Comparison of ENCODE assay signal across 9 cellular contexts in genomic region chr16:70430667-70431536, GRCh38. TPM values are rescaled to one million over a fixed set of nuclear protein-coding genes. Genes with fewer than 3 reads are reported as not detected.
DNase-seq lines count a peak whose midpoint lies in the region; ATAC-seq and TF ChIP-seq lines count a peak whose summit lies in the region.
"Had no signal": no experiment of that assay in that cellular context is flagged by ENCODE, and none has a peak within 500 bp of the region (broad histone marks: within the 10 kb centered on the region; RNA-seq: fewer than 3 reads in every experiment).

No MANE protein-coding gene starts in this region.

- H3K9me3 ChIP-seq in PC-9 (ENCODE audit: insufficient read depth, low read depth) (no peaks in the 10 kb centered on the region), left lung (no peaks in the 10 kb centered on the region), subcutaneous abdominal adipose tissue (ENCODE audit: control insufficient read depth in 5 of 5, low read length in 5 of 5) (no peaks in the 10 kb centered on the region)
- H3K9me3 ChIP-seq: adrenal gland had no signal

- H3K27me3 ChIP-seq in PC-9 (ENCODE audit: insufficient read depth, low read depth) (no peaks in the 10 kb centered on the region), left lung (no peaks in the 10 kb centered on the region), subcutaneous abdominal adipose tissue (ENCODE audit: control insufficient read depth in 5 of 5, insufficient read depth in 4 of 5, low read length in 5 of 5) (no peaks in the 10 kb centered on the region)
- H3K27me3 ChIP-seq: adrenal gland had no signal

- intact Hi-C loops in PC-9 (cut with micrococcal nuclease; ENCODE audit: unreplicated experiment) (no loop called here), left lung (cut with DNase I) (no loop called here)

- H3K4me1 ChIP-seq in PC-9 (replicated peaks; ENCODE audit: insufficient read depth) (peaks cover 44% of the 10 kb centered on the region), left lung (peaks cover 63 to 99% of the 10 kb centered on the region in 2 donors), subcutaneous abdominal adipose tissue (ENCODE audit: control insufficient read depth in 5 of 5, insufficient read depth in 5 of 5, low read length in 5 of 5) (peaks cover 35 to 74% (median 70%) of the 10 kb centered on the region in 5 donors)

- H3K27ac Mint-ChIP-seq in HFFc6 = no peak overlapping the region; the same call in 1 of the 2 replicates

- peak overlapping the region in 2 of 5 donors; percentile 26 to 51 for H3K9ac ChIP-seq in subcutaneous abdominal adipose tissue (ENCODE audit: low read length in 5 of 5)

- H3K79me2 ChIP-seq in PC-9 (ENCODE audit: low read depth) = no peaks in the 10 kb centered on the region

- H2AFZ ChIP-seq in PC-9 = no peak overlapping the region; the same call in 1 of the 2 replicates

- H4K20me1 ChIP-seq in PC-9 (ENCODE audit: insufficient read depth) = no peaks in the 10 kb centered on the region

- DNase-seq in PC-9 (peak; percentile 33 to 65), left lung (peak in 1 of 2 donors; percentile 51), SK-N-DZ (ENCODE audit: low spot score) (no peak), HFFc6 (no peak)
- peak; percentile 62 for DNase-seq in activated naive CD4-positive, alpha-beta T cell treated with anti-CD3 and anti-CD28 coated beads, Interleukin-2, amount 50 U/mL, for 16 hours

- BruUV-seq in PC-9 (replicated peaks; lab: Mats Ljungman, UMichigan) = no TSS peak

- H3K27ac ChIP-seq in PC-9 (peak overlapping the region; percentile 34; the same call in 1 of the 2 replicates), left lung (peak overlapping the region; percentile 91 to 95), subcutaneous abdominal adipose tissue (ENCODE audit: low read depth, low read length) (peak overlapping the region; percentile 85)

- peak overlapping the region; percentile 53 for H3K4me2 ChIP-seq in PC-9

- H3K4me3 ChIP-seq in PC-9 = no peak overlapping the region
- H3K4me3 ChIP-seq in left lung = no peak overlapping the region
- H3K4me3 ChIP-seq in subcutaneous abdominal adipose tissue (ENCODE audit: low read depth in 1 of 5, low read length in 5 of 5) = peak overlapping the region in 1 of 5 donors; percentile 37
- H3K4me3 ChIP-seq: adrenal gland had no signal

- H3K27me3 Mint-ChIP-seq in HFFc6 (ENCODE audit: insufficient read depth) = no peaks in the 10 kb centered on the region

- peaks cover 64% of the 10 kb centered on the region for H3K4me1 Mint-ChIP-seq in HFFc6 (ENCODE audit: low read depth)

- peaks cover 6% of the 10 kb centered on the region for H3K36me3 Mint-ChIP-seq in HFFc6 (ENCODE audit: low read depth)

- ATAC-seq in GM18907 (IDR thresholded peaks at IDR 0.05; ENCODE audit: unreplicated experiment) (peak; percentile 52), HG02943 (IDR thresholded peaks at IDR 0.05; ENCODE audit: low read depth, unreplicated experiment) (peak; percentile 40), left lung (peak; percentile 14)

- TF ChIP-seq CTCF in PC-9 (conservative IDR thresholded peaks at IDR 0.05) (no peak), left lung (IDR thresholded peaks at IDR 0.05) (no peak), HFFc6 (IDR thresholded peaks at IDR 0.05) (no peak)

- no peak overlapping the region for H3K4me3 Mint-ChIP-seq in HFFc6

- H3K9me2 ChIP-seq in PC-9 (ENCODE audit: insufficient read depth) = no peaks in the 10 kb centered on the region

- peaks cover 40% of the 10 kb centered on the region for H3F3A ChIP-seq in PC-9 (ENCODE audit: insufficient read depth, low read depth)

- POLR2A ChIA-PET in PC-9 (lab: Charles Lee; ENCODE audit: unreplicated experiment) = interaction anchor here (0.6 kb wide), 1 partner anchor 55 kb away, joined by 5 read pairs; no protein-coding TSS in a partner anchor

- CTCF ChIA-PET in PC-9 (lab: Charles Lee) = no interaction called here

- H3K36me3 ChIP-seq in PC-9 (ENCODE audit: low read depth) (no peaks in the 10 kb centered on the region), left lung (no peaks in the 10 kb centered on the region), subcutaneous abdominal adipose tissue (ENCODE audit: control insufficient read depth in 5 of 5, insufficient read depth in 5 of 5, low read length in 5 of 5) (peaks cover 0 to 5% (median 0%) of the 10 kb centered on the region in 5 donors)
- H3K36me3 ChIP-seq: adrenal gland had no signal

- no peaks in the 10 kb centered on the region for H3K9me3 Mint-ChIP-seq in HFFc6

RNA-seq across cellular contexts. Expression of gene ST3GAL2, which starts 8.0 kb away (rescaled TPM):
- total RNA-seq in PC-9 (2021) = 9.7 and 13.7 TPM in 2 replicates
- total RNA-seq in left lung = 10 to 100 TPM; 28.7 to 35.1 TPM
- polyA plus RNA-seq in SK-N-DZ (2014; cell fraction: cytosol; rRNA removed) = 31.8 and 44.0 TPM in 2 replicates
- polyA plus RNA-seq in SK-N-DZ (2014; cell fraction: nucleus; rRNA removed) = 12.1 and 15.1 TPM in 2 replicates
- 10 to 100 TPM; 25.4 to 31.2 (median 26.3) TPM for total RNA-seq in HFFc6 (2021; fragmentation: NEBNext Ultra II Directional; extraction: Animal tissue kit (Norgen Biotek cat#: 25700))

RNA-seq across cellular contexts. Expression of gene FCSK, which starts 23.5 kb away (rescaled TPM):
- 17.0 and 19.3 TPM in 2 replicates for total RNA-seq in PC-9 (2021)
- total RNA-seq in left lung = 10 to 100 TPM; 20.4 to 20.7 TPM
- 5.6 and 8.2 TPM in 2 replicates for polyA plus RNA-seq in SK-N-DZ (2014; cell fraction: cytosol; rRNA removed)
- 34.9 and 44.3 TPM in 2 replicates for polyA plus RNA-seq in SK-N-DZ (2014; cell fraction: nucleus; rRNA removed)
- 1 to 10 TPM; 5.1 to 7.1 (median 6.1) TPM for total RNA-seq in HFFc6 (2021; fragmentation: NEBNext Ultra II Directional; extraction: Animal tissue kit (Norgen Biotek cat#: 25700))

Comparison
In these comparisons a context has a peak if more than half of its experiments do, and no peak if none do; other contexts are left out.
1. DNase-seq: peak in PC-9 (2 of 2) and activated naive CD4-positive, alpha-beta T cell treated with anti-CD3 and anti-CD28 coated beads, Interleukin-2, amount 50 U/mL, for 16 hours (single experiment); none in SK-N-DZ (single experiment) and HFFc6 (single experiment).
2. H3K27ac ChIP-seq: peak in every context shown above with its lines; median percentile 93 in left lung; 85 in subcutaneous abdominal adipose tissue; 34 in PC-9.
3. Peak in every context shown above with its lines, with median percentiles within 50 percentile points of each other: ATAC-seq.